ENCODE assay signal across 8 cellular contexts in the genomic region with DNA sequence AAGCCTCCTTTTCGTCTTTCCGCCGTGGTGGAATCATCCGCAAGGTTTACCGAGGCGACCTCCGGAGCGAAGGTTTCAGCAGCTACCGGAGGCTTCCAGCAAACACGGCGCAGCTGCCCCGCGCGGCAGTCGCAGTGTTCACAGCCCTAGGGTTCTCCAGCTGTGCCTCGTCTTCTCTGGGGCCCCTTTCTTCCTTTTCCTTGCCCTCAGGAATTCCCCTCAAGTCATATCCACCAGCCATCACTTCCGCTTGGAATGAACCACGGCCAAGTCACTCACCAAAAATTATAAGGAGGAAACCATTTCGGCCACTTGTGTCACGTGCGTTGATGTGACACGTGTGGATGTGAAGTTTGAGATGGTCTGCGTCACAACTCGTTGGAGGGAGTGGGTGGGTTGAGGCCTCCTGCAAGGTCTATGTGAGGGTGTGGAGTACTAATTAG. TPM values are rescaled to one million over a fixed set of nuclear protein-coding genes. Genes with fewer than 3 reads are reported as not detected.
DNase-seq lines count a peak whose midpoint lies in the region; ATAC-seq, FAIRE-seq and TF ChIP-seq lines count a peak whose summit lies in the region.

No MANE protein-coding gene starts in this region.

- WGBS in mesodermal cell (ENCODE audit: insufficient coverage in 2 of 2), 2 experiments, result 28 to 37% methylated on average over 22 to 24 of the region's 24 CpGs

- TF ChIP-seq POLR2A in GM12891 (IDR thresholded peaks at IDR 0.05; ENCODE audit: low read depth, low read length), result 0 out of 2 replicates have a peak, but pooled peaks have one; percentile 22

- no peak for TF ChIP-seq CTCF in choroid plexus epithelial cell (conservative IDR thresholded peaks at IDR 0.05; ENCODE audit: low read depth, low read length)

- H3K27ac ChIP-seq in SJCRH30 (peak overlapping the region; percentile 88), mesodermal cell (ENCODE audit: low read depth, low read length, severe bottlenecking) (peak overlapping the region; percentile 66)

- no peaks in the 10 kb centered on the region for H3K9me3 ChIP-seq in SJCRH30 (replicated peaks)
- no peaks in the 10 kb centered on the region for H3K9me3 ChIP-seq in mesodermal cell (ENCODE audit: control insufficient read depth, low read length)

- FAIRE-seq in GM12891 (lab: Jason Lieb, UNC), result no peak

- ATAC-seq in HG02571 (IDR thresholded peaks at IDR 0.05; ENCODE audit: unreplicated experiment), result peak; percentile 20
- ATAC-seq in stimulated activated naive CD8-positive, alpha-beta T cell treated with anti-CD3 and anti-CD28 coated beads, Interleukin-15, Interleukin-2, amounts not matched to agents 100 U/mL and 50 U/mL, for 24 hours, result peak; percentile 25
- no peak for ATAC-seq in HG03469 (IDR thresholded peaks at IDR 0.05; ENCODE audit: unreplicated experiment)

- peaks cover 12% of the 10 kb centered on the region; the same call in 1 of the 2 replicates for H3K4me1 ChIP-seq in SJCRH30
- no peaks in the 10 kb centered on the region for H3K4me1 ChIP-seq in mesodermal cell (ENCODE audit: control insufficient read depth, insufficient read depth, low read length, poor library complexity, severe bottlenecking)

- no peaks in the 10 kb centered on the region for H3K27me3 ChIP-seq in SJCRH30

- H3K36me3 ChIP-seq in SJCRH30 (no peaks in the 10 kb centered on the region), mesodermal cell (ENCODE audit: control insufficient read depth, insufficient read depth, low read length) (no peaks in the 10 kb centered on the region)

- DNase-seq in GM12891 (ENCODE audit: insufficient read length, low spot score), result no peak
- peak in 1 of 2 experiments; percentile 75 for DNase-seq in SJCRH30
- DNase-seq in choroid plexus epithelial cell (ENCODE audit: low read depth), result peak; percentile 70
- no peak for DNase-seq in stimulated activated naive CD8-positive, alpha-beta T cell treated with anti-CD3 and anti-CD28 coated beads, Interleukin-15, Interleukin-2, amounts not matched to agents 100 U/mL and 50 U/mL, for 24 hours
- no peak for DNase-seq in inferior parietal cortex (ENCODE audit: extremely low spot score)

- H3K4me3 ChIP-seq in SJCRH30 (peak overlapping the region; percentile 76), choroid plexus epithelial cell (ENCODE audit: low read depth, low read length) (peak overlapping the region; percentile 75), mesodermal cell (ENCODE audit: extremely low read depth, insufficient read depth, low read length, poor library complexity, severe bottlenecking) (peak overlapping the region; percentile 67)

TF ChIP-seq in GM12891, 5 proteins besides CTCF, POLR2A, EP300 and RAD21:
- no peak for TF ChIP-seq PAX5 (IDR thresholded peaks at IDR 0.05; ENCODE audit: insufficient read depth, low read length, severe bottlenecking)
- TF ChIP-seq SPI1 (IDR thresholded peaks at IDR 0.05; ENCODE audit: low read depth, low read length), result peak; percentile 21; the same call in 1 of the 2 replicates
- TF ChIP-seq POU2F2 (IDR thresholded peaks at IDR 0.05; ENCODE audit: low read depth, low read length), result 0 out of 2 replicates have a peak, but pooled peaks have one; percentile 51
- TF ChIP-seq POLR2AphosphoS5 (IDR thresholded peaks at IDR 0.05; ENCODE audit: low read depth, low read length), result no peak
- TF ChIP-seq TAF1 (IDR thresholded peaks at IDR 0.05; ENCODE audit: low read depth, low read length), result no peak

RNA-seq across cellular contexts. Expression of gene ERN1, which starts 0.6 kb away (rescaled TPM):
- polyA plus RNA-seq in GM12891 (2012; ENCODE audit: low read depth, missing spikeins), result 2.2 TPM
- 2.2 and 3.8 TPM in 2 replicates for total RNA-seq in SJCRH30 (2014; rRNA removed; shearing (Covaris generic))
- 4.1 TPM for polyA plus RNA-seq in mesodermal cell (2013, experiment 1 of 2)
- 4.7 TPM for polyA plus RNA-seq in mesodermal cell (2013, experiment 2 of 2)
